ENCODE assay signal across 27 cellular contexts in the genomic region with DNA sequence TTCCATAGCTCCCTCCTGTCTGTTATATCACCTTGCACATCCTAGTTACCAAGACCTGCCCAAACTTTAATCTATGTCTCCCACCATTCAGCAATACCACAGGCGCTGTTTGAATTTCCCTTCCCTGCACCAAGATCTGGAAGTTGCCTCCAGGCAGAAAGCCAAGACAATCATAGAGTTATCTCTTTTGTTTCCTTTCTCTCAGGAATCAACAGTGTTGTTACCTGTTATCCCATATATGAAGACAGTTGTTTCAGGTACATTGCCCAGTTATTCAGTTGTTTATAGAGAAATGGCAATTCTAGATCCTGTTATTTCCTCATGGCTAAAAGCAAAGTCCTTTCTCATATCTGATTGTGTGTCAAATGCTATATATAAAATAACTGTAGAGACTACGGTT.
"Had no signal": no experiment of that assay in that cellular context is flagged by ENCODE, and none has a peak within 500 bp of the region (broad histone marks: within the 10 kb centered on the region; RNA-seq: fewer than 3 reads in every experiment).

No MANE protein-coding gene starts in this region.

- ATAC-seq: effector memory CD8-positive, alpha-beta T cell; heart right ventricle; left cardiac atrium; left ventricle myocardium superior; lower lobe of right lung; natural killer cell treated with Interleukin-12 subunit alpha and Interleukin-12 subunit beta and Interleukin-15 and Interleukin-18, amount 100 ng/mL, for 72 hours; pancreas; sciatic nerve; stimulated activated naive CD8-positive, alpha-beta T cell treated with anti-CD3 and anti-CD28 coated beads, Interleukin-15, amount 100 ng/mL, for 72 hours had no signal

- H3K4me3 ChIP-seq: esophagus squamous epithelium, heart right ventricle, lower lobe of right lung, pancreas, smooth muscle cell, thyroid gland had no signal

- H3K9me3 ChIP-seq: pancreas, thyroid gland had no signal

- H3K4me1 ChIP-seq: esophagus squamous epithelium, heart right ventricle, lower lobe of right lung had no signal

- FAIRE-seq: endometrium, islet of Langerhans had no signal

- H3K27me3 ChIP-seq: esophagus squamous epithelium, heart right ventricle, neutrophil, pancreas, thyroid gland had no signal

- H3K27ac ChIP-seq: esophagus squamous epithelium, heart right ventricle, lower lobe of right lung, neutrophil, pancreas, thyroid gland had no signal

- H3K36me3 ChIP-seq: lower lobe of right lung, neutrophil, pancreas, thyroid gland had no signal

- DNase-seq: cortex of kidney; effector memory CD8-positive, alpha-beta T cell; erythroblast; esophagus squamous epithelium; foreskin melanocyte; glutamatergic neuron; heart right ventricle; hippocampal formation; left cardiac atrium; left ventricle myocardium superior; lower lobe of right lung; naive B cell; pancreas; retina; stimulated activated CD4-positive, alpha-beta T cell treated with anti-CD3 and anti-CD28 coated beads, Interleukin-12 subunit alpha, Interleukin-12 subunit beta, amount 100 ng/mL, for 4 hours; stimulated activated CD4-positive, alpha-beta T cell treated with anti-CD3 and anti-CD28 coated beads, Interleukin-1b, Interleukin-23, amount 100 ng/mL, for 48 hours; stimulated activated CD4-positive, alpha-beta T cell treated with anti-CD3 and anti-CD28 coated beads, Interleukin-4, amount 100 ng/mL, for 1 hour; stimulated activated CD8-positive, alpha-beta memory T cell treated with anti-CD3 and anti-CD28 coated beads, Interleukin-4, amount 100 ng/mL, for 48 hours; stimulated activated naive CD4-positive, alpha-beta T cell; stimulated activated naive CD8-positive, alpha-beta T cell treated with anti-CD3 and anti-CD28 coated beads, Interleukin-15, amount 100 ng/mL, for 72 hours; thyroid gland had no signal
